In the genomic region with DNA sequence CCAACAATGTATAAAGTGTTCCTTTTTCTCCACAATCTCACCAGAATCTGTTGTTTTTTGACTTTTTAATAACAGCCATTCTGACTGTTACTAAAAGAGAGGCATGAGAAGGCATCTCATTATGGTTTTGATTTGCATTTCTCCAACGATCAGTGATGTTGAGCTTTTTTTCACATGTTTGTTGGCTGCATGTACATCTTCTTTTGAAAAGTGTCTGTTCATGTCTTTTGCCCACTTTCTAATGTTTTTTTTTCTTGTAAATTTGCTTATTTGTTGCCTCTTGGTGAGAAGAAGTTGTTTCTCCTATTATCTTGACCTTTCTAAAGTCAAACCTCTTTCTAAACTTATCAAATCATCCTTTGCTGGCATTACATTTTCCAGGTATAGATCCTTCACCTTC, we compare ENCODE assay signal across 9 cellular contexts.
"Had no signal": no experiment of that assay in that cellular context is flagged by ENCODE, and none has a peak within 500 bp of the region (broad histone marks: within the 10 kb centered on the region; RNA-seq: fewer than 3 reads in every experiment).

No MANE protein-coding gene starts in this region.

- H3K9ac ChIP-seq: KMS-11 had no signal

- H3K4me2 ChIP-seq: KMS-11 had no signal

- H3K27me3 Mint-ChIP-seq: IgD-negative memory B cell had no signal

- FAIRE-seq: HepG2, HTR-8/SVneo, K562 had no signal

- H3K4me3 Mint-ChIP-seq: IgD-negative memory B cell had no signal

- DNase-seq: IMR-90, KBM-7, KG1 had no signal

- H3K4me3 ChIP-seq: K562 had no signal

- H3K27ac ChIP-seq: HL-60, KMS-11 had no signal
